ENCODE assay signal across 12 cellular contexts in genomic region chr14:103552011-103552797, GRCh38. TPM values are rescaled to one million over a fixed set of nuclear protein-coding genes. Genes with fewer than 3 reads are reported as not detected.
DNase-seq lines count a peak whose midpoint lies in the region; ATAC-seq and TF ChIP-seq lines count a peak whose summit lies in the region.
"Had no signal": no experiment of that assay in that cellular context is flagged by ENCODE, and none has a peak within 500 bp of the region (broad histone marks: within the 10 kb centered on the region; RNA-seq: fewer than 3 reads in every experiment).

No MANE protein-coding gene starts in this region.

- ATAC-seq in HG03280 (IDR thresholded peaks at IDR 0.05; ENCODE audit: unreplicated experiment): no peak

- intact Hi-C loops in cardiac septum (cut with DNase I) (no loop called here), sigmoid colon (cut with DNase I) (no loop called here)

- TF ChIP-seq EP300 in sigmoid colon (IDR thresholded peaks at IDR 0.05): no peak

- H3K9me3 ChIP-seq in sigmoid colon (no peaks in the 10 kb centered on the region), MM.1S (replicated peaks; ENCODE audit: insufficient read depth, low read length) (no peaks in the 10 kb centered on the region)

- H4K20me1 ChIP-seq in MM.1S (ENCODE audit: insufficient read depth, low read length): 0 out of 2 replicates have a peak, but pooled peaks cover under 1% of the 10 kb centered on the region

- H3K4me3 ChIP-seq in sigmoid colon: peak overlapping the region in 2 of 4 donors; percentile 16 to 40
- H3K4me3 ChIP-seq in MM.1S (ENCODE audit: low read length): no peak overlapping the region

- peak overlapping the region; percentile 80 for H3K27ac ChIP-seq in angular gyrus (ENCODE audit: low read depth, low read length)
- H3K27ac ChIP-seq in sigmoid colon: peak overlapping the region; percentile 87 to 98 (median 95)
- no peak overlapping the region for H3K27ac ChIP-seq in MM.1S (ENCODE audit: low read length)

- DNase-seq in GM03348 (ENCODE audit: low spot score) (peak; percentile 78), cardiac septum (ENCODE audit: low spot score) (peak; percentile 75), sigmoid colon (peak; percentile 83), NCI-H2171 treated with DMSO at 0.1 percent for 48 hours (lab: John Stamatoyannopoulos, UW) (no peak), MM.1S (no peak), cerebellum (ENCODE audit: low spot score) (no peak)
- DNase-seq: activated CD4-positive, alpha-beta T cell treated with anti-CD3 and anti-CD28 coated beads for 48 hours; DMS53; naive B cell; NCI-H524 treated with DMSO at 0.1 percent for 48 hours had no signal

- no peaks in the 10 kb centered on the region for H3K9me2 ChIP-seq in MM.1S (replicated peaks; ENCODE audit: insufficient read depth, low read length)

- no peak for TF ChIP-seq POLR2A in sigmoid colon (IDR thresholded peaks at IDR 0.05)

- no peak overlapping the region for H2AFZ ChIP-seq in MM.1S (ENCODE audit: low read length)

- 81 to 84% methylated on average over 17 of the region's 17 CpGs for WGBS in sigmoid colon, 2 donors

- no peaks in the 10 kb centered on the region for H3F3A ChIP-seq in MM.1S (ENCODE audit: insufficient read depth, low read length)

- H3K36me3 ChIP-seq in sigmoid colon (no peaks in the 10 kb centered on the region), MM.1S (replicated peaks; ENCODE audit: insufficient read depth, low read length) (no peaks in the 10 kb centered on the region)

- H3K4me2 ChIP-seq in MM.1S (ENCODE audit: low read depth, low read length): no peak overlapping the region

- H3K27me3 ChIP-seq in sigmoid colon (no peaks in the 10 kb centered on the region), MM.1S (replicated peaks; ENCODE audit: insufficient read depth, low read length) (no peaks in the 10 kb centered on the region)

- peaks cover 3% of the 10 kb centered on the region; the same call in 1 of the 2 replicates for H3K79me2 ChIP-seq in MM.1S (ENCODE audit: low read length)

- H3K4me1 ChIP-seq in sigmoid colon: peaks cover 0 to 85% (median 68%) of the 10 kb centered on the region in 4 donors
- no peaks in the 10 kb centered on the region for H3K4me1 ChIP-seq in MM.1S (ENCODE audit: low read length)

- TF ChIP-seq CTCF in sigmoid colon (IDR thresholded peaks at IDR 0.05) (no peak), MM.1S (IDR thresholded peaks at IDR 0.05; ENCODE audit: low read length) (no peak)

- no peak overlapping the region for H3K9ac ChIP-seq in MM.1S (ENCODE audit: low read length)

RNA-seq across cellular contexts. Expression of gene BAG5, which starts 10.3 kb away (rescaled TPM):
- total RNA-seq in cardiac septum (20.1 TPM), sigmoid colon (10 to 100 TPM; 18.6 to 27.1 (median 24.9) TPM), cerebellum (27.2 TPM)
- 10 to 100 TPM; 13.2 to 15.6 (median 14.6) TPM for polyA plus RNA-seq in sigmoid colon

RNA-seq across cellular contexts. Expression of gene COA8, which starts 10.6 kb away (rescaled TPM):
- total RNA-seq in cardiac septum (43.8 TPM), sigmoid colon (10 to 100 TPM; 35.7 to 39.0 (median 37.5) TPM), cerebellum (23.4 TPM)
- 10 to 100 TPM; 33.9 to 67.3 (median 65.7) TPM for polyA plus RNA-seq in sigmoid colon

RNA-seq across cellular contexts. Expression of gene TRMT61A, which starts 23.2 kb away (rescaled TPM):
- 5.2 TPM for total RNA-seq in cardiac septum
- 10 to 100 TPM; 20.2 to 27.2 (median 22.7) TPM for total RNA-seq in sigmoid colon
- 10 to 100 TPM in 1 of 3 donors, 1 to 10 TPM in 2; 4.2 to 18.1 (median 8.4) TPM for polyA plus RNA-seq in sigmoid colon
- 5.1 TPM for total RNA-seq in cerebellum

RNA-seq across cellular contexts. Expression of gene CKB, which starts 29.6 kb away (rescaled TPM):
- total RNA-seq in cardiac septum (327 TPM), sigmoid colon (1,000 to 10,000 TPM; 1,303 to 1,696 (median 1,494) TPM), cerebellum (155 TPM)
- polyA plus RNA-seq in sigmoid colon: 1,000 to 10,000 TPM in 2 of 3 donors, 100 to 1,000 TPM in 1; 905 to 2,176 (median 1,086) TPM

Comparison
In these comparisons a context has a peak if more than half of its experiments do, and no peak if none do; other contexts are left out.
1. DNase-seq: peak in GM03348 (single experiment), cardiac septum (single experiment) and sigmoid colon (single experiment); none in NCI-H2171 treated with DMSO at 0.1 percent for 48 hours (single experiment), MM.1S (single experiment) and cerebellum (single experiment).